10 cellular contexts compared by ENCODE assay signal in genomic region chr10:33132626-33133025, GRCh38.
DNase-seq lines count a peak whose midpoint lies in the region; ATAC-seq, FAIRE-seq and TF ChIP-seq lines count a peak whose summit lies in the region.
"Had no signal": no experiment of that assay in that cellular context is flagged by ENCODE, and none has a peak within 500 bp of the region (broad histone marks: within the 10 kb centered on the region; RNA-seq: fewer than 3 reads in every experiment).

No MANE protein-coding gene starts in this region.

- no peak for TF ChIP-seq EP300 in H1 (IDR thresholded peaks at IDR 0.05; ENCODE audit: borderline replicate concordance in 1 of 2, low read depth in 2 of 2, low read length in 2 of 2)

- H3K27me3 ChIP-seq in H1 (replicated peaks in 1 of 4; ENCODE audit: control insufficient read depth in 3 of 4, extremely low read depth in 1 of 4, insufficient read depth in 3 of 4, low read length in 3 of 4): no peaks in the 10 kb centered on the region
- H3K27me3 ChIP-seq in heart right ventricle: no peaks in the 10 kb centered on the region

- no peak overlapping the region for H3K56ac ChIP-seq in H1 (replicated peaks; ENCODE audit: insufficient read length, low read depth, low read length)

- H3K9me3 Mint-ChIP-seq in T-cell: no peaks in the 10 kb centered on the region

- no peak for TF ChIP-seq POLR2A in H1 (IDR thresholded peaks at IDR 0.05; ENCODE audit: control extremely low read depth in 1 of 2, low read depth in 2 of 2, low read length in 2 of 2)

- no peaks in the 10 kb centered on the region for H3K36me3 Mint-ChIP-seq in T-cell

- no peak overlapping the region for H2BK20ac ChIP-seq in H1 (ENCODE audit: low read length)

- peak overlapping the region in 1 of 3 donors; percentile 11 for H3K4me3 Mint-ChIP-seq in T-cell

- WGBS in H1 (ENCODE audit: extremely low coverage in 1 of 2, insufficient coverage in 1 of 2, insufficient read length in 1 of 2, insufficient replicate concordance in 2 of 2, low coverage in 1 of 2, low lambda C conversion rate in 2 of 2, missing lambda C conversion rate in 1 of 2), 2 experiments: 81% methylated on average over 1 of the region's 1 CpG; no CpG with 5 or more reads in 1 of the 2 experiments
- WGBS in heart right ventricle, 2 donors: 93 to 100% methylated on average over 1 of the region's 1 CpG

- H3K4me1 Mint-ChIP-seq in T-cell: peaks cover 68 to 91% (median 79%) of the 10 kb centered on the region in 3 donors

- CTCF ChIA-PET in T-cell (lab: Charles Lee): no interaction called here
- CTCF ChIA-PET in H1 (lab: Charles Lee; ENCODE audit: partially characterized antibody): interaction anchor here (1.4 to 2.9 kb wide), 3 partner anchors 13 to 19 kb away, joined by 3 to 8 read pairs (median 4); no protein-coding TSS in a partner anchor

- no peak overlapping the region for H3K4ac ChIP-seq in H1 (replicated peaks; ENCODE audit: insufficient read length, low read depth, low read length)

- H3K27ac ChIP-seq in H1 (ENCODE audit: low read depth, low read length) (no peak overlapping the region), heart right ventricle (peak overlapping the region in 1 of 10 donors; percentile 29)

- no peaks in the 10 kb centered on the region for H3K79me2 ChIP-seq in H1 (ENCODE audit: control insufficient read depth in 1 of 2, insufficient read depth in 2 of 2, low read length in 2 of 2)

- no peak overlapping the region for H2BK15ac ChIP-seq in H1 (ENCODE audit: low read length)

- H3K9me3 ChIP-seq in H1 (ENCODE audit: insufficient read depth in 2 of 2, low read depth in 1 of 2, low read length in 1 of 2) (no peaks in the 10 kb centered on the region), heart right ventricle (no peaks in the 10 kb centered on the region)

- POLR2A ChIA-PET in T-cell (lab: Charles Lee): interaction anchor here in 1 of 2 donors (1.9 kb wide), 1 partner anchor 13 kb away, joined by 7 read pairs; no protein-coding TSS in a partner anchor
- POLR2A ChIA-PET in H1 (lab: Charles Lee; ENCODE audit: partially characterized antibody): no interaction called here

- peak; percentile 19 for FAIRE-seq in H1 (lab: Jason Lieb, UNC)
- FAIRE-seq: G401.6 had no signal

- H3K18ac ChIP-seq in H1 (ENCODE audit: extremely low read depth, low read length): no peak overlapping the region

- no peak overlapping the region for H2AFZ ChIP-seq in H1 (ENCODE audit: low read length)

- TF ChIP-seq RAD21 in H1 (IDR thresholded peaks at IDR 0.05 in 1 of 2, conservative IDR thresholded peaks at IDR 0.05 in 1 of 2; ENCODE audit: low read depth in 2 of 2, low read length in 2 of 2): peak; percentile 66 to 74

- no peak overlapping the region for H3K23ac ChIP-seq in H1 (ENCODE audit: insufficient read length)

- H3K27ac Mint-ChIP-seq in T-cell: peak overlapping the region; percentile 90 to 92

- H3K9ac ChIP-seq in H1 (replicated peaks in 1 of 4; ENCODE audit: extremely low read depth in 1 of 4, low read depth in 3 of 4, low read length in 3 of 4): no peak overlapping the region

- H3K79me1 ChIP-seq in H1 (ENCODE audit: low read depth, low read length): no peaks in the 10 kb centered on the region

- ATAC-seq in GM21447 (IDR thresholded peaks at IDR 0.05; ENCODE audit: unreplicated experiment): peak; percentile 41
- ATAC-seq in T-cell (replicated peaks in 1 of 4): peak; percentile 25 to 53 (median 29)
- ATAC-seq in heart right ventricle: no peak
- ATAC-seq in HG02970 (IDR thresholded peaks at IDR 0.05; ENCODE audit: low FRiP score, unreplicated experiment): no peak

- in situ Hi-C loops in ACHN (cut with HindIII; ENCODE audit: low pct_ligation_motif_present, low pct_unique_long_range_greater_than_20kb, low sequenced_read_pairs): no loop called here

- TF ChIP-seq CTCF in H1 (IDR thresholded peaks at IDR 0.05; ENCODE audit: control extremely low read depth in 1 of 3, insufficient read depth in 1 of 3, low read depth in 1 of 3, low read length in 3 of 3) (peak; percentile 36 to 58 (median 54)), heart right ventricle (IDR thresholded peaks at IDR 0.05) (peak in 1 of 9 donors; percentile 20)

- no peak overlapping the region for H2AK5ac ChIP-seq in H1 (ENCODE audit: low read depth, low read length)

- intact Hi-C loops in heart right ventricle (cut with DNase I): no loop called here

- no peak overlapping the region for H3K14ac ChIP-seq in H1 (ENCODE audit: insufficient read length)

- H4K8ac ChIP-seq in H1 (ENCODE audit: extremely low read depth, insufficient read depth, low read length): no peak overlapping the region

- H3K23me2 ChIP-seq in H1 (ENCODE audit: low read depth, low read length): no peaks in the 10 kb centered on the region

- no peak overlapping the region for H3K4me2 ChIP-seq in H1 (ENCODE audit: insufficient read depth in 1 of 2, low read depth in 2 of 2, low read length in 2 of 2)

- no peak overlapping the region for H4K5ac ChIP-seq in H1 (ENCODE audit: insufficient read length, low read depth, low read length)

- no peak overlapping the region for H2BK5ac ChIP-seq in H1 (ENCODE audit: low read depth, low read length)

- H2BK120ac ChIP-seq in H1 (replicated peaks; ENCODE audit: low read depth, low read length): no peak overlapping the region

- peak; percentile 60 for DNase-seq in ACHN
- peak in 14 of 34 experiments; percentile 17 to 54 (median 33) for DNase-seq in T-cell
- no peak for DNase-seq in H1 (ENCODE audit: low read depth in 1 of 2, low spot score in 2 of 2)
- no peak for DNase-seq in 8988T
- no peak for DNase-seq in D341Med (ENCODE audit: low spot score)
- no peak for DNase-seq in heart right ventricle
- DNase-seq: NCI-H510A had no signal

- H2BK12ac ChIP-seq in H1 (ENCODE audit: low read depth, low read length): no peak overlapping the region

- no peaks in the 10 kb centered on the region for H4K20me1 ChIP-seq in H1 (replicated peaks in 1 of 2; ENCODE audit: control insufficient read depth in 1 of 2, insufficient read depth in 2 of 2, low read length in 2 of 2)

- H3K4me3 ChIP-seq in H1 (ENCODE audit: extremely low read depth in 1 of 4, insufficient read depth in 2 of 4, low read depth in 3 of 4, low read length in 4 of 4) (no peak overlapping the region), heart right ventricle (no peak overlapping the region)

- H3K36me3 ChIP-seq in H1 (ENCODE audit: control insufficient read depth in 2 of 4, insufficient read depth in 4 of 4, low read length in 3 of 4) (no peaks in the 10 kb centered on the region), heart right ventricle (no peaks in the 10 kb centered on the region)

- H3K4me1 ChIP-seq in H1 (replicated peaks in 1 of 4; ENCODE audit: control insufficient read depth in 3 of 4, insufficient read depth in 4 of 4, low read length in 3 of 4) (no peaks in the 10 kb centered on the region; a peak in 1 of 7 replicates), heart right ventricle (peaks cover 0 to 38% (median 9%) of the 10 kb centered on the region in 9 donors)

- H3K27me3 Mint-ChIP-seq in T-cell: no peaks in the 10 kb centered on the region

- H4K91ac ChIP-seq in H1 (replicated peaks; ENCODE audit: insufficient read length, low read length): no peak overlapping the region

TF ChIP-seq in H1, 55 proteins besides CTCF, POLR2A, EP300 and RAD21:
- TF ChIP-seq CHD1 (IDR thresholded peaks at IDR 0.05; ENCODE audit: low read depth, low read length) (no peak), SIN3A (conservative IDR thresholded peaks at IDR 0.05 in 1 of 2, IDR thresholded peaks at IDR 0.05 in 1 of 2; ENCODE audit: low read depth in 1 of 2, low read length in 2 of 2) (no peak), RBBP5 (IDR thresholded peaks at IDR 0.05; ENCODE audit: borderline replicate concordance, low read depth, low read length) (no peak)

Comparison
In these comparisons a context has a peak if more than half of its experiments do, and no peak if none do; other contexts are left out.
1. ATAC-seq: peak in GM21447 (single experiment) and T-cell (4 of 4); none in heart right ventricle (0 of 8) and HG02970 (single experiment).